Comparison of ENCODE assay signal across 1 cellular context in the genomic region with DNA sequence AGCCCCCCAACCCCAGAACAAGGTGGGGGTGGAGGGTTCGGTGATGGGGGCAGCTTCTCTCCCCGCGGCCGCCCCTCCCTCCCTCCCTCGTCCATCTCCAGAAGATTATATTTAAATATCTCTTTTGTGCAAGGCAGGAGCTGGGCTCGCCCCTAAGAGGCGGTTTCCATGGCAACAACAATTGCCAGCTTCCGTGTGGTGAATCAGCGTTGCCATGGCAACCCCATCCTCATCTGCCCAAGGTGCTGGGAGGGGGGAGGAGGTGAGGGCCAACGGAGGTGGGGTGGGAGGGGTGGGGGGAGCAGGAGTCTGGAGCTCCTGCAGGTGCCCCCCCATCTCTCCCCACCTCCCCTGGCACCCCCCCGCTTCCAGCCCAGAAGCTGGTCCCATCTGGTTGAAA.
TF ChIP-seq lines count a peak whose summit lies in the region.

No MANE protein-coding gene starts in this region.

TF ChIP-seq in WTC11, 78 proteins besides CTCF, POLR2A, EP300 and RAD21 (continued from another document):
- TF ChIP-seq, protein P1, sequence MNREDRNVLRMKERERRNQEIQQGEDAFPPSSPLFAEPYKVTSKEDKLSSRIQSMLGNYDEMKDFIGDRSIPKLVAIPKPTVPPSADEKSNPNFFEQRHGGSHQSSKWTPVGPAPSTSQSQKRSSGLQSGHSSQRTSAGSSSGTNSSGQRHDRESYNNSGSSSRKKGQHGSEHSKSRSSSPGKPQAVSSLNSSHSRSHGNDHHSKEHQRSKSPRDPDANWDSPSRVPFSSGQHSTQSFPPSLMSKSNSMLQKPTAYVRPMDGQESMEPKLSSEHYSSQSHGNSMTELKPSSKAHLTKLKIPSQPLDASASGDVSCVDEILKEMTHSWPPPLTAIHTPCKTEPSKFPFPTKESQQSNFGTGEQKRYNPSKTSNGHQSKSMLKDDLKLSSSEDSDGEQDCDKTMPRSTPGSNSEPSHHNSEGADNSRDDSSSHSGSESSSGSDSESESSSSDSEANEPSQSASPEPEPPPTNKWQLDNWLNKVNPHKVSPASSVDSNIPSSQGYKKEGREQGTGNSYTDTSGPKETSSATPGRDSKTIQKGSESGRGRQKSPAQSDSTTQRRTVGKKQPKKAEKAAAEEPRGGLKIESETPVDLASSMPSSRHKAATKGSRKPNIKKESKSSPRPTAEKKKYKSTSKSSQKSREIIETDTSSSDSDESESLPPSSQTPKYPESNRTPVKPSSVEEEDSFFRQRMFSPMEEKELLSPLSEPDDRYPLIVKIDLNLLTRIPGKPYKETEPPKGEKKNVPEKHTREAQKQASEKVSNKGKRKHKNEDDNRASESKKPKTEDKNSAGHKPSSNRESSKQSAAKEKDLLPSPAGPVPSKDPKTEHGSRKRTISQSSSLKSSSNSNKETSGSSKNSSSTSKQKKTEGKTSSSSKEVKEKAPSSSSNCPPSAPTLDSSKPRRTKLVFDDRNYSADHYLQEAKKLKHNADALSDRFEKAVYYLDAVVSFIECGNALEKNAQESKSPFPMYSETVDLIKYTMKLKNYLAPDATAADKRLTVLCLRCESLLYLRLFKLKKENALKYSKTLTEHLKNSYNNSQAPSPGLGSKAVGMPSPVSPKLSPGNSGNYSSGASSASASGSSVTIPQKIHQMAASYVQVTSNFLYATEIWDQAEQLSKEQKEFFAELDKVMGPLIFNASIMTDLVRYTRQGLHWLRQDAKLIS (CRISPR knock-in tag; IDR thresholded peaks at IDR 0.05; ENCODE audit: borderline replicate concordance): no peak
- TF ChIP-seq GTF2I (CRISPR knock-in tag; conservative IDR thresholded peaks at IDR 0.05) (no peak), ELF4 (CRISPR knock-in tag; IDR thresholded peaks at IDR 0.05; ENCODE audit: low read depth) (no peak), OVOL2 (CRISPR knock-in tag; IDR thresholded peaks at IDR 0.05; ENCODE audit: borderline replicate concordance) (no peak), ZNF317 (CRISPR knock-in tag; IDR thresholded peaks at IDR 0.05; ENCODE audit: borderline replicate concordance, low read depth) (no peak), TEAD4 (CRISPR knock-in tag; IDR thresholded peaks at IDR 0.05) (no peak), CREM (CRISPR knock-in tag; IDR thresholded peaks at IDR 0.05) (no peak)
- TF ChIP-seq, protein P2, sequence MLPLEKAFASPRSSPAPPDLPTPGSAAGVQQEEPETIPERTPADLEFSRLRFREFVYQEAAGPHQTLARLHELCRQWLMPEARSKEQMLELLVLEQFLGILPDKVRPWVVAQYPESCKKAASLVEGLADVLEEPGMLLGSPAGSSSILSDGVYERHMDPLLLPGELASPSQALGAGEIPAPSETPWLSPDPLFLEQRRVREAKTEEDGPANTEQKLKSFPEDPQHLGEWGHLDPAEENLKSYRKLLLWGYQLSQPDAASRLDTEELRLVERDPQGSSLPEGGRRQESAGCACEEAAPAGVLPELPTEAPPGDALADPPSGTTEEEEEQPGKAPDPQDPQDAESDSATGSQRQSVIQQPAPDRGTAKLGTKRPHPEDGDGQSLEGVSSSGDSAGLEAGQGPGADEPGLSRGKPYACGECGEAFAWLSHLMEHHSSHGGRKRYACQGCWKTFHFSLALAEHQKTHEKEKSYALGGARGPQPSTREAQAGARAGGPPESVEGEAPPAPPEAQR (CRISPR knock-in tag; IDR thresholded peaks at IDR 0.05): no peak
